ENCODE assay signal across 1 cellular context in the genomic region with DNA sequence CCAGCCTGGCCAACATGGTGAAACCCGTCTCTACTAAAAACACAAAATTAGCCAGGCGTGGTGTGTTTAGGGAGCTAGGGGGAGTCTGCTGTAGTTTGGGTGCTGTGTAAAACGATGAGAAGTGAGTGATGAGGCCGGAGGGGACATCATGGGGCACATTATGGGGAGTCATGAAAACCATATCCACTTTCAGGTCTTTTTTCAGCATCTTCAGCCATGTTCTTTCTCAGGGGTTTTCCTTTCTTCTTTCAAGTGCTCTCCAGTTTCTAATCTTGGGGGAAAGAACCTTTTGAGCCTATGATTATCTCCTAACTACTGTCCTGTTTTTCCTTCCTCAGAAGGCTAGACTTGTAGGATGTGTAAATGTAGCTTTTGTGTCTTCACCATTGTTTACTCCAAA.
TF ChIP-seq lines count a peak whose summit lies in the region.

No MANE protein-coding gene starts in this region.

TF ChIP-seq in GM12878, 131 proteins besides CTCF, POLR2A, EP300 and RAD21 (continued from another document):
- TF ChIP-seq ELK1 (IDR thresholded peaks at IDR 0.05; ENCODE audit: low read depth, low read length), result no peak
- TF ChIP-seq YY1 (IDR thresholded peaks at IDR 0.05; ENCODE audit: low read depth, low read length), result peak; percentile 84
- TF ChIP-seq MXI1 (IDR thresholded peaks at IDR 0.05; ENCODE audit: low read depth, low read length), result no peak
- no peak for TF ChIP-seq HDAC6 (IDR thresholded peaks at IDR 0.05; ENCODE audit: unreplicated experiment)
- TF ChIP-seq ATF2 (IDR thresholded peaks at IDR 0.05; ENCODE audit: low read length), result no peak
- peak; percentile 47; the same call in 1 of the 2 replicates for TF ChIP-seq TCF7 (IDR thresholded peaks at IDR 0.05; ENCODE audit: borderline replicate concordance)
- 0 out of 2 replicates have a peak, but pooled peaks have one; percentile 19 for TF ChIP-seq BACH1 (IDR thresholded peaks at IDR 0.05; ENCODE audit: borderline replicate concordance)
- TF ChIP-seq, protein P1, sequence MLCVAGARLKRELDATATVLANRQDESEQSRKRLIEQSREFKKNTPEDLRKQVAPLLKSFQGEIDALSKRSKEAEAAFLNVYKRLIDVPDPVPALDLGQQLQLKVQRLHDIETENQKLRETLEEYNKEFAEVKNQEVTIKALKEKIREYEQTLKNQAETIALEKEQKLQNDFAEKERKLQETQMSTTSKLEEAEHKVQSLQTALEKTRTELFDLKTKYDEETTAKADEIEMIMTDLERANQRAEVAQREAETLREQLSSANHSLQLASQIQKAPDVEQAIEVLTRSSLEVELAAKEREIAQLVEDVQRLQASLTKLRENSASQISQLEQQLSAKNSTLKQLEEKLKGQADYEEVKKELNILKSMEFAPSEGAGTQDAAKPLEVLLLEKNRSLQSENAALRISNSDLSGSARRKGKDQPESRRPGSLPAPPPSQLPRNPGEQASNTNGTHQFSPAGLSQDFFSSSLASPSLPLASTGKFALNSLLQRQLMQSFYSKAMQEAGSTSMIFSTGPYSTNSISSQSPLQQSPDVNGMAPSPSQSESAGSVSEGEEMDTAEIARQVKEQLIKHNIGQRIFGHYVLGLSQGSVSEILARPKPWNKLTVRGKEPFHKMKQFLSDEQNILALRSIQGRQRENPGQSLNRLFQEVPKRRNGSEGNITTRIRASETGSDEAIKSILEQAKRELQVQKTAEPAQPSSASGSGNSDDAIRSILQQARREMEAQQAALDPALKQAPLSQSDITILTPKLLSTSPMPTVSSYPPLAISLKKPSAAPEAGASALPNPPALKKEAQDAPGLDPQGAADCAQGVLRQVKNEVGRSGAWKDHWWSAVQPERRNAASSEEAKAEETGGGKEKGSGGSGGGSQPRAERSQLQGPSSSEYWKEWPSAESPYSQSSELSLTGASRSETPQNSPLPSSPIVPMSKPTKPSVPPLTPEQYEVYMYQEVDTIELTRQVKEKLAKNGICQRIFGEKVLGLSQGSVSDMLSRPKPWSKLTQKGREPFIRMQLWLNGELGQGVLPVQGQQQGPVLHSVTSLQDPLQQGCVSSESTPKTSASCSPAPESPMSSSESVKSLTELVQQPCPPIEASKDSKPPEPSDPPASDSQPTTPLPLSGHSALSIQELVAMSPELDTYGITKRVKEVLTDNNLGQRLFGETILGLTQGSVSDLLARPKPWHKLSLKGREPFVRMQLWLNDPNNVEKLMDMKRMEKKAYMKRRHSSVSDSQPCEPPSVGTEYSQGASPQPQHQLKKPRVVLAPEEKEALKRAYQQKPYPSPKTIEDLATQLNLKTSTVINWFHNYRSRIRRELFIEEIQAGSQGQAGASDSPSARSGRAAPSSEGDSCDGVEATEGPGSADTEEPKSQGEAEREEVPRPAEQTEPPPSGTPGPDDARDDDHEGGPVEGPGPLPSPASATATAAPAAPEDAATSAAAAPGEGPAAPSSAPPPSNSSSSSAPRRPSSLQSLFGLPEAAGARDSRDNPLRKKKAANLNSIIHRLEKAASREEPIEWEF (IDR thresholded peaks at IDR 0.05; ENCODE audit: insufficient replicate concordance, low read depth, low read length), result no peak
- no peak for TF ChIP-seq NFYA (IDR thresholded peaks at IDR 0.05; ENCODE audit: borderline replicate concordance, low read depth, low read length)
- TF ChIP-seq, protein P2, sequence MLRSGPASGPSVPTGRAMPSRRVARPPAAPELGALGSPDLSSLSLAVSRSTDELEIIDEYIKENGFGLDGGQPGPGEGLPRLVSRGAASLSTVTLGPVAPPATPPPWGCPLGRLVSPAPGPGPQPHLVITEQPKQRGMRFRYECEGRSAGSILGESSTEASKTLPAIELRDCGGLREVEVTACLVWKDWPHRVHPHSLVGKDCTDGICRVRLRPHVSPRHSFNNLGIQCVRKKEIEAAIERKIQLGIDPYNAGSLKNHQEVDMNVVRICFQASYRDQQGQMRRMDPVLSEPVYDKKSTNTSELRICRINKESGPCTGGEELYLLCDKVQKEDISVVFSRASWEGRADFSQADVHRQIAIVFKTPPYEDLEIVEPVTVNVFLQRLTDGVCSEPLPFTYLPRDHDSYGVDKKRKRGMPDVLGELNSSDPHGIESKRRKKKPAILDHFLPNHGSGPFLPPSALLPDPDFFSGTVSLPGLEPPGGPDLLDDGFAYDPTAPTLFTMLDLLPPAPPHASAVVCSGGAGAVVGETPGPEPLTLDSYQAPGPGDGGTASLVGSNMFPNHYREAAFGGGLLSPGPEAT (IDR thresholded peaks at IDR 0.05; ENCODE audit: low read depth), result peak; percentile 66; the same call in 1 of the 2 replicates
TF ChIP-seq in GM12878: peak in this region for 14.
